In the genomic region with DNA sequence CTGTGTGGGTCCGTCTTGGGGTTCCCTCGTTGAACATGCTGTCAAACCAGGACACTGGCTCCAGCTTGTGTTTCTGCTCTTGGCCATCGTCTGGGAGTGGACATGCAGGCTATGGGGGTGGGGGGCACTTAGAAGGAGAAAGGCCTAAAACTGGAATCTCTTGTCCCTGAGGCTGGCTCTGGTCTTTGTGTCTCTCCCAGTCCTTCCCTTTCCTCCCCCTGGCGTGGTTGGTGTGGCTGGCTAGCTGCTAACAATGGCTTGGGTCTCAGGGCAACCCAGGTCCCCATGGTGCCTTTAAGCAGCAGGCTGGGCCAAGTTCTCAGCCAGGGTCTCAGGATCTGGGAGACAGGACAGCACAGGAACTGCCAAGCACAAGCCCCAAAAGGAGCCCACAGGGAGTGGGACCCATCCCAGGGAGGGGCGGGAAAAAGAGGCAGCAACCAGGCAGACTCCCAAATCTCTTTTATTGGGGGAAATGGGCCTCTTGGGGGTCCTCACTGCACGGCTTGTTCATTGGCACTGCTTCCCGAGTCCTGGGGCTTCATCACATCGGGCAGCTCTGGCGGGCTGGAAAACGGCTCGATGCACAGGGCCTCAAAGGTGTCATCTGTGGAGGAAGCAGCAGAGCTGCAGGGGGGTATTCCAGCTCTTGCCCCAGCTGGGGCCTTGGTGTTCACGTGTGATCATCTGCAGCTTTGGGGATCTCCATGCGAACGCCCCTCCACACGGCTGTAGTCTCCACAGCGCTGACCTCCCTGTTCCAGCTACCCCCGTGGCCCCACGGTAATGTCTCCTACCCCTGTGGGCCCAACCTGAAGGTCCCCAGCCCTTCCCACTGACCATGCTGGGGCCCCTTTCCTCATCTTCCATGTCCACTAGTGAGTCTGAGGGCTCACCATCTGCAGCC, we compare ENCODE assay signal across 16 cellular contexts. TPM values are rescaled to one million over a fixed set of nuclear protein-coding genes. Genes with fewer than 3 reads are reported as not detected.
DNase-seq lines count a peak whose midpoint lies in the region; ATAC-seq, FAIRE-seq and TF ChIP-seq lines count a peak whose summit lies in the region.
"Had no signal": no experiment of that assay in that cellular context is flagged by ENCODE, and none has a peak within 500 bp of the region (broad histone marks: within the 10 kb centered on the region; RNA-seq: fewer than 3 reads in every experiment).

No MANE protein-coding gene starts in this region.

- no peaks in the 10 kb centered on the region for H3K9me3 ChIP-seq in GM23248 (ENCODE audit: low read depth)

- H3K36me3 ChIP-seq in ACC112 (ENCODE audit: insufficient read depth, low read length): peaks cover 30% of the 10 kb centered on the region; the same call in 1 of the 2 replicates
- peaks cover 42% of the 10 kb centered on the region for H3K36me3 ChIP-seq in GM23248 (ENCODE audit: low read depth)

- H3K4me3 ChIP-seq in ACC112 (ENCODE audit: low read depth, low read length) (no peak overlapping the region), GM23248 (no peak overlapping the region)

- peak; percentile 65 for TF ChIP-seq POLR2A in GM12891 (IDR thresholded peaks at IDR 0.05; ENCODE audit: low read depth, low read length)

- H3F3A ChIP-seq in GM23248 (ENCODE audit: insufficient read depth): peaks cover 56% of the 10 kb centered on the region

- peaks cover 70% of the 10 kb centered on the region for H3K4me1 ChIP-seq in ACC112 (ENCODE audit: control insufficient read depth, insufficient read depth, low read length, unreplicated experiment)
- peaks cover 21% of the 10 kb centered on the region for H3K4me1 ChIP-seq in GM23248 (ENCODE audit: insufficient read depth)

- H3K4me2 ChIP-seq in GM23248 (ENCODE audit: unreplicated experiment): no peak overlapping the region

- H3K27ac Mint-ChIP-seq in activated naive CD4-positive, alpha-beta T cell treated with anti-CD3 and anti-CD28 coated beads, Interleukin-2, amount 50 U/mL, for 72 hours: peak overlapping the region; percentile 34 to 36
- peak overlapping the region; percentile 73 to 84 for H3K27ac Mint-ChIP-seq in natural killer cell

- H2AFZ ChIP-seq in ACC112 (ENCODE audit: low read length, unreplicated experiment) (no peak overlapping the region), GM23248 (no peak overlapping the region)

- no peak for TF ChIP-seq CTCF in natural killer cell (IDR thresholded peaks at IDR 0.05)

- H3K9ac ChIP-seq in GM23248: no peak overlapping the region

- no peaks in the 10 kb centered on the region for H3K9me2 ChIP-seq in GM23248 (ENCODE audit: insufficient read depth)

- peaks cover 29 to 42% of the 10 kb centered on the region in 2 donors for H3K4me1 Mint-ChIP-seq in natural killer cell

- WGBS in GM23248 (ENCODE audit: low coverage in 1 of 2, low lambda C conversion rate in 2 of 2, missing lambda C conversion rate in 2 of 2), 2 experiments: 71 to 75% methylated on average over 18 of the region's 18 CpGs

- no peaks in the 10 kb centered on the region for H3K27me3 ChIP-seq in ACC112 (ENCODE audit: insufficient read depth, low read length)
- H3K27me3 ChIP-seq in GM23248 (replicated peaks; ENCODE audit: insufficient read depth): no peaks in the 10 kb centered on the region

- FAIRE-seq in GM12891 (lab: Jason Lieb, UNC): no peak
- FAIRE-seq: H54 had no signal

- in situ Hi-C loops in GM23248 (cut with MboI): no loop called here

- intact Hi-C loops in natural killer cell (cut with micrococcal nuclease): no loop called here

- DNase-seq in GM12891 (ENCODE audit: insufficient read length, low spot score): no peak
- DNase-seq in activated naive CD4-positive, alpha-beta T cell treated with anti-CD3 and anti-CD28 coated beads, Interleukin-2, amount 50 U/mL, for 72 hours (ENCODE audit: low spot score in 2 of 2): peak in 1 of 2 donors; percentile 50
- no peak for DNase-seq in natural killer cell
- DNase-seq in activated CD4-positive, alpha-beta T cell treated with anti-CD3 and anti-CD28 coated beads for 48 hours: no peak
- no peak for DNase-seq in GM23248
- DNase-seq in NCI-H2029 treated with DMSO at 0.1 percent for 48 hours (lab: John Stamatoyannopoulos, UW): no peak
- DNase-seq: mesendoderm; NCI-H526; SHP77; stimulated activated CD4-positive, alpha-beta T cell treated with anti-CD3 and anti-CD28 coated beads, Interleukin-4, amount 100 ng/mL, for 4 hours had no signal

- no peaks in the 10 kb centered on the region for H3K9me3 Mint-ChIP-seq in activated naive CD4-positive, alpha-beta T cell treated with anti-CD3 and anti-CD28 coated beads, Interleukin-2, amount 50 U/mL, for 72 hours
- no peaks in the 10 kb centered on the region for H3K9me3 Mint-ChIP-seq in natural killer cell
- H3K9me3 Mint-ChIP-seq: activated T-helper 1 cell treated with anti-CD3 and anti-CD28 coated beads, Interleukin-12 subunit alpha, Interleukin-12 subunit beta, Interleukin-2, Interleukin-4 antibody, amounts not matched to agents 30 ng/mL and 10 ng/mL and 1 ng/mL, durations not matched to agents 14 hours and 24 hours and 36 hours had no signal

- peaks cover 17% of the 10 kb centered on the region in 2 donors for H3K36me3 Mint-ChIP-seq in activated naive CD4-positive, alpha-beta T cell treated with anti-CD3 and anti-CD28 coated beads, Interleukin-2, amount 50 U/mL, for 72 hours
- H3K36me3 Mint-ChIP-seq in natural killer cell: peaks cover 8% of the 10 kb centered on the region

- H3K79me2 ChIP-seq in ACC112 (ENCODE audit: control insufficient read depth, insufficient read depth, low read length, unreplicated experiment): peaks cover 49% of the 10 kb centered on the region
- H3K79me2 ChIP-seq in GM23248 (ENCODE audit: insufficient read depth): peaks cover 98% of the 10 kb centered on the region

- H3K27me3 Mint-ChIP-seq in natural killer cell (ENCODE audit: low read depth in 2 of 2): no peaks in the 10 kb centered on the region

- H3K27ac ChIP-seq in ACC112 (ENCODE audit: low read depth, low read length): peak overlapping the region; percentile 87
- H3K27ac ChIP-seq in GM23248: no peak overlapping the region

- ATAC-seq in activated naive CD4-positive, alpha-beta T cell treated with anti-CD3 and anti-CD28 coated beads, Interleukin-2, amount 50 U/mL, for 72 hours: no peak
- ATAC-seq in natural killer cell (no peak), GM19463 (IDR thresholded peaks at IDR 0.05; ENCODE audit: unreplicated experiment) (no peak)
- ATAC-seq: esophagus mucosa had no signal

- no peaks in the 10 kb centered on the region for H4K20me1 ChIP-seq in GM23248 (ENCODE audit: insufficient read depth)

- H3K4me3 Mint-ChIP-seq in natural killer cell: peak overlapping the region; percentile 37

TF ChIP-seq in GM12891, 5 proteins besides CTCF, POLR2A, EP300 and RAD21:
- TF ChIP-seq SPI1 (IDR thresholded peaks at IDR 0.05; ENCODE audit: low read depth, low read length) (no peak), POLR2AphosphoS5 (IDR thresholded peaks at IDR 0.05; ENCODE audit: low read depth, low read length) (peak; percentile 71), POU2F2 (IDR thresholded peaks at IDR 0.05; ENCODE audit: low read depth, low read length) (peak; percentile 37), TAF1 (IDR thresholded peaks at IDR 0.05; ENCODE audit: low read depth, low read length) (no peak), PAX5 (IDR thresholded peaks at IDR 0.05; ENCODE audit: insufficient read depth, low read length, severe bottlenecking) (no peak)

RNA-seq across cellular contexts. Expression of a gene that starts 5.3 kb away (rescaled TPM):
- 213 TPM for polyA plus RNA-seq in GM12891 (2012; ENCODE audit: low read depth, missing spikeins)
- 100 to 1,000 TPM; 218 to 224 TPM for total RNA-seq in activated naive CD4-positive, alpha-beta T cell treated with anti-CD3 and anti-CD28 coated beads, Interleukin-2, amount 50 U/mL, for 72 hours
- total RNA-seq in natural killer cell: 100 to 1,000 TPM; 146 to 207 (median 161) TPM
- 320 and 713 TPM in 2 replicates for total RNA-seq in GM23248 (2014; rRNA removed; shearing (Covaris generic))
- polyA plus RNA-seq in GM23248 (2016; fragmentation: Nextera tagmentation; extraction: Ambion mirVana): 565 and 586 TPM in 2 replicates

RNA-seq across cellular contexts. Expression of a gene that starts 15.6 kb away (rescaled TPM):
- not detected for polyA plus RNA-seq in GM12891 (2012; ENCODE audit: low read depth, missing spikeins)
- not detected for total RNA-seq in activated naive CD4-positive, alpha-beta T cell treated with anti-CD3 and anti-CD28 coated beads, Interleukin-2, amount 50 U/mL, for 72 hours
- total RNA-seq in natural killer cell: under 1 TPM; 0.20 to 0.63 (median 0.54) TPM
- not detected in 2 replicates for total RNA-seq in GM23248 (2014; rRNA removed; shearing (Covaris generic))
- polyA plus RNA-seq in GM23248 (2016; fragmentation: Nextera tagmentation; extraction: Ambion mirVana): not detected in 2 replicates
- total RNA-seq: esophagus mucosa, renal cortical epithelial cell had no signal

RNA-seq across cellular contexts. Expression of a gene that starts 19.3 kb away (rescaled TPM):
- polyA plus RNA-seq in GM12891 (2012; ENCODE audit: low read depth, missing spikeins): 400 TPM
- total RNA-seq in activated naive CD4-positive, alpha-beta T cell treated with anti-CD3 and anti-CD28 coated beads, Interleukin-2, amount 50 U/mL, for 72 hours: 100 to 1,000 TPM; 624 to 790 TPM
- total RNA-seq in natural killer cell: 1,000 to 10,000 TPM; 1,131 to 1,162 (median 1,149) TPM
- total RNA-seq in GM23248 (2014; rRNA removed; shearing (Covaris generic)): 42.6 and 53.6 TPM in 2 replicates
- 173 and 202 TPM in 2 replicates for polyA plus RNA-seq in GM23248 (2016; fragmentation: Nextera tagmentation; extraction: Ambion mirVana)

RNA-seq across cellular contexts. Expression of a gene that starts 26.5 kb away (rescaled TPM):
- not detected for polyA plus RNA-seq in GM12891 (2012; ENCODE audit: low read depth, missing spikeins)
- total RNA-seq in activated naive CD4-positive, alpha-beta T cell treated with anti-CD3 and anti-CD28 coated beads, Interleukin-2, amount 50 U/mL, for 72 hours: not detected
- total RNA-seq in natural killer cell: under 1 TPM in 1 of 3 donors, not detected in 2; 0.33 TPM
- not detected in 2 replicates for total RNA-seq in GM23248 (2014; rRNA removed; shearing (Covaris generic))
- not detected in 2 replicates for polyA plus RNA-seq in GM23248 (2016; fragmentation: Nextera tagmentation; extraction: Ambion mirVana)
- total RNA-seq: activated T-helper 1 cell treated with anti-CD3 and anti-CD28 coated beads, Interleukin-12 subunit alpha, Interleukin-12 subunit beta, Interleukin-2, Interleukin-4 antibody, amounts not matched to agents 30 ng/mL and 10 ng/mL and 1 ng/mL, durations not matched to agents 14 hours and 24 hours and 36 hours; esophagus mucosa; renal cortical epithelial cell had no signal

RNA-seq across cellular contexts. Expression of a gene that starts 45.3 kb away (rescaled TPM):
- polyA plus RNA-seq in GM12891 (2012; ENCODE audit: low read depth, missing spikeins): 29.1 TPM
- total RNA-seq in activated naive CD4-positive, alpha-beta T cell treated with anti-CD3 and anti-CD28 coated beads, Interleukin-2, amount 50 U/mL, for 72 hours: 1 to 10 TPM; 1.8 to 2.4 TPM
- total RNA-seq in natural killer cell: 1 to 10 TPM in 1 of 3 donors, under 1 TPM in 1, not detected in 1; 0.64 to 6.6 TPM
- total RNA-seq in GM23248 (2014; rRNA removed; shearing (Covaris generic)): not detected in 2 replicates
- polyA plus RNA-seq in GM23248 (2016; fragmentation: Nextera tagmentation; extraction: Ambion mirVana): not detected in 2 replicates

Comparison
In these comparisons a context has a peak if more than half of its experiments do, and no peak if none do; other contexts are left out.
1. RNA of a gene that starts 19.3 kb away (total RNA-seq): 1,131 to 1,162 TPM in natural killer cell and 624 to 790 TPM in activated naive CD4-positive, alpha-beta T cell treated with anti-CD3 and anti-CD28 coated beads, Interleukin-2, amount 50 U/mL, for 72 hours; 42.6 to 53.6 TPM in GM23248; every median in the first group is over 10 times any median in the second.